In the genomic region with DNA sequence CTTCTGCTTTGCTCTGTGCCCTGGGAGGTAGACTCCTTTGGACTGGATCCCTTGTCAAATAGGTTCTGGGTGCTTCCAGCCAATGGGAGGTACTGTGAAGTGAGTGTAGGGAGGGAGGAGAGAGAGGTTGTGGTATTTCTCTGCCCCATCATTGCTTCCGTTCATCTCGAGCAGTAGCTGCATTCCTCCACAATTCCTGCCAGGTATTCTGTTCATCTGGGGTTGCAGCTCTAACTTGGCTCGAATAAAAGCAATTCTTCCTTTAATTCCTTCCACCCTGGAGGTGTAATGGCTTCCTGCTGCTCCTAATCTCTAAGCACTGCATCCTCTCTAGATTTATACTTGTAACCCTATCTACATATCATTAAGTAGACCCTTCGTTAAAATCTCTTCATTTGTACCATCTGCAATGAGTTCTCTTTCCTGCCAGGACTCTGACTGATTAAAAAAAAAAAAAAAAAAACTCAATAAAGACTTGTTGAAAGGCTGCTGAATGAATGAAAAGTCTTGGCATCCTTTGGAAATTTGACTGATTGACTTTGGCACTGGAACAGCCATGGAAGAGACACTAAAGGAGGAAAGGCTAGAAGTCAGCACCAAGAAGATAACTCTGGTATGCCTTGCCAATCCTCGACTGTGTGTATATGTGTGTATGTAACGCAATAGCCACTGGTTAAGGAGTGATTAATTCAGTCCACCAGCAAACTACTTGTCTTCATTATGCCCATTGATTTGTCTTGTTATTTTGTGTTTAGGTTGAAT, we compare ENCODE assay signal across 12 cellular contexts.
"Had no signal": no experiment of that assay in that cellular context is flagged by ENCODE, and none has a peak within 500 bp of the region (broad histone marks: within the 10 kb centered on the region; RNA-seq: fewer than 3 reads in every experiment).

No MANE protein-coding gene starts in this region.

- H3K9me3 ChIP-seq: ascending aorta, thyroid gland had no signal

- H3K36me3 ChIP-seq: ascending aorta, thyroid gland had no signal

- DNase-seq: activated CD4-positive, alpha-beta T cell treated with anti-CD3 and anti-CD28 coated beads, Interleukin-2, amount 50 U/mL, for 4 hours; activated effector memory CD4-positive, alpha-beta T cell treated with anti-CD3 and anti-CD28 coated beads, Interleukin-2, amount 50 U/mL, for 16 hours; activated naive CD4-positive, alpha-beta T cell treated with anti-CD3 and anti-CD28 coated beads, Interleukin-2, amount 50 U/mL, for 16 hours; activated T-cell treated with anti-CD3 and anti-CD28 coated beads, Interleukin-2, amount 50 U/mL, for 72 hours; effector CD8-positive, alpha-beta T cell; nephron progenitor cell; stimulated activated CD4-positive, alpha-beta T cell treated with anti-CD3 and anti-CD28 coated beads, Interleukin-12 subunit alpha, Interleukin-12 subunit beta, amount 100 ng/mL, for 4 hours; stimulated activated CD4-positive, alpha-beta T cell treated with anti-CD3 and anti-CD28 coated beads, Interleukin-2, amount 100 ng/mL, for 24 hours; stimulated activated naive CD4-positive, alpha-beta T cell treated with Interleukin-2 at 50 U/mL for 16 hours; thyroid gland had no signal

- H3K27ac ChIP-seq: ascending aorta, thyroid gland had no signal

- H3K27me3 ChIP-seq: ascending aorta, thyroid gland had no signal

- H3K4me1 ChIP-seq: ascending aorta, thyroid gland had no signal

- H3K4me3 ChIP-seq: ascending aorta, lung, thyroid gland had no signal
